ENCODE assay signal across 2 cellular contexts in the genomic region with DNA sequence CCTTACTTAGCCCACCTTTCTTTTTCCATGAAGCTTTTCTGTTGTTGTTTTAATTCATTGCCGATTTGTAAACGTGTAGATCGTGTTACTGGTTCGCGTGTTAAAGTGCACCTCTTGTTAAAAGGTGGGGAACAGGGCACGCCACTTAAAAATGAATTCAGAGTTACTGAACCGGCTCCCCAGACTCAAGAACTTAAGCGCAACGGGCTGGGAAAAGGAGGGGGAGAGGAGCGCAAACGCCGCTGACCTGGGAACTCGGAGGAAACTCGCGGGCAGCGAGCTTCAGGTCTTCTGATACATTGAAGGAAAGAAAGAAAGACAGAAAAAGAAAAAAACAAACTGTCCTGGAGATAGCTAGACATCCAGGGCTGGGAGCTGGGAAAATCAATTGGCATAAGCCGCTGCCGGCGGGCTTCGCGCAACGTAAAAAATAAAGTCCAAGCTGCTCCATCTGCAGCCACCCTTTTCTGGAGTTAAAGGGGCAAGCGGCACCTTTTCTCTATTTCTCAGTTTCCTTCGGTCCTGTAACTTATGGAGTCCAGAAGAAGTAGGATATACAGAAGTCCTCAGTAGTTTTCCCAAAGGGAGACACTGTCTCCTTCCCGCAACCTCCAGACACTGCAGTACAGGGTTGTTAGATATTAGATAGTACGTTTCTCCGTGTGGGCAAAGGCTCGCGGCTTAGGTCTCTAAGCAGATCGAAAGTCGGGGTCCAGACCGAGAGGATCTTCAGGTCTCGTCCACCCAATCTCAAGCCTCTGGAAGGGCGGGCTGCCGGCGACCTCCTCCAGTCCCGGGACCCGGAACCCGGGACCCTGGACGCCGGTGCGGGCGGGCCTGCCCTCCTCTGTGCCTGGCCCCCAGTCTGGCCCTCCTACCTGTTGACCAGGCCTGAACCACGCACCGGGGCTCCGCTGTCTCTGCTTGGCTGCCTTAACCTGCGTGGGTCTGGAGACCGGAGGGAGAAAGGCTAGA.
A peak's percentile ranks its signal among the peaks of the same experiment; 100 is the strongest.
TF ChIP-seq lines count a peak whose summit lies in the region.

No MANE protein-coding gene starts in this region.

TF ChIP-seq in GM23338, 12 proteins besides CTCF, POLR2A, EP300 and RAD21 (continues in another document):
- TF ChIP-seq REST (IDR thresholded peaks at IDR 0.05; ENCODE audit: unreplicated experiment) (no peak), ZNF114 (CRISPR knock-in tag; IDR thresholded peaks at IDR 0.05) (no peak), JUNB (IDR thresholded peaks at IDR 0.05; ENCODE audit: unreplicated experiment) (no peak), EZH2phosphoT487 (IDR thresholded peaks at IDR 0.05; ENCODE audit: unreplicated experiment) (peak; percentile 57), ZNF331 (CRISPR knock-in tag; IDR thresholded peaks at IDR 0.05; ENCODE audit: low read depth) (no peak), NANOG (IDR thresholded peaks at IDR 0.05; ENCODE audit: borderline replicate concordance) (no peak)
- TF ChIP-seq, protein P1, sequence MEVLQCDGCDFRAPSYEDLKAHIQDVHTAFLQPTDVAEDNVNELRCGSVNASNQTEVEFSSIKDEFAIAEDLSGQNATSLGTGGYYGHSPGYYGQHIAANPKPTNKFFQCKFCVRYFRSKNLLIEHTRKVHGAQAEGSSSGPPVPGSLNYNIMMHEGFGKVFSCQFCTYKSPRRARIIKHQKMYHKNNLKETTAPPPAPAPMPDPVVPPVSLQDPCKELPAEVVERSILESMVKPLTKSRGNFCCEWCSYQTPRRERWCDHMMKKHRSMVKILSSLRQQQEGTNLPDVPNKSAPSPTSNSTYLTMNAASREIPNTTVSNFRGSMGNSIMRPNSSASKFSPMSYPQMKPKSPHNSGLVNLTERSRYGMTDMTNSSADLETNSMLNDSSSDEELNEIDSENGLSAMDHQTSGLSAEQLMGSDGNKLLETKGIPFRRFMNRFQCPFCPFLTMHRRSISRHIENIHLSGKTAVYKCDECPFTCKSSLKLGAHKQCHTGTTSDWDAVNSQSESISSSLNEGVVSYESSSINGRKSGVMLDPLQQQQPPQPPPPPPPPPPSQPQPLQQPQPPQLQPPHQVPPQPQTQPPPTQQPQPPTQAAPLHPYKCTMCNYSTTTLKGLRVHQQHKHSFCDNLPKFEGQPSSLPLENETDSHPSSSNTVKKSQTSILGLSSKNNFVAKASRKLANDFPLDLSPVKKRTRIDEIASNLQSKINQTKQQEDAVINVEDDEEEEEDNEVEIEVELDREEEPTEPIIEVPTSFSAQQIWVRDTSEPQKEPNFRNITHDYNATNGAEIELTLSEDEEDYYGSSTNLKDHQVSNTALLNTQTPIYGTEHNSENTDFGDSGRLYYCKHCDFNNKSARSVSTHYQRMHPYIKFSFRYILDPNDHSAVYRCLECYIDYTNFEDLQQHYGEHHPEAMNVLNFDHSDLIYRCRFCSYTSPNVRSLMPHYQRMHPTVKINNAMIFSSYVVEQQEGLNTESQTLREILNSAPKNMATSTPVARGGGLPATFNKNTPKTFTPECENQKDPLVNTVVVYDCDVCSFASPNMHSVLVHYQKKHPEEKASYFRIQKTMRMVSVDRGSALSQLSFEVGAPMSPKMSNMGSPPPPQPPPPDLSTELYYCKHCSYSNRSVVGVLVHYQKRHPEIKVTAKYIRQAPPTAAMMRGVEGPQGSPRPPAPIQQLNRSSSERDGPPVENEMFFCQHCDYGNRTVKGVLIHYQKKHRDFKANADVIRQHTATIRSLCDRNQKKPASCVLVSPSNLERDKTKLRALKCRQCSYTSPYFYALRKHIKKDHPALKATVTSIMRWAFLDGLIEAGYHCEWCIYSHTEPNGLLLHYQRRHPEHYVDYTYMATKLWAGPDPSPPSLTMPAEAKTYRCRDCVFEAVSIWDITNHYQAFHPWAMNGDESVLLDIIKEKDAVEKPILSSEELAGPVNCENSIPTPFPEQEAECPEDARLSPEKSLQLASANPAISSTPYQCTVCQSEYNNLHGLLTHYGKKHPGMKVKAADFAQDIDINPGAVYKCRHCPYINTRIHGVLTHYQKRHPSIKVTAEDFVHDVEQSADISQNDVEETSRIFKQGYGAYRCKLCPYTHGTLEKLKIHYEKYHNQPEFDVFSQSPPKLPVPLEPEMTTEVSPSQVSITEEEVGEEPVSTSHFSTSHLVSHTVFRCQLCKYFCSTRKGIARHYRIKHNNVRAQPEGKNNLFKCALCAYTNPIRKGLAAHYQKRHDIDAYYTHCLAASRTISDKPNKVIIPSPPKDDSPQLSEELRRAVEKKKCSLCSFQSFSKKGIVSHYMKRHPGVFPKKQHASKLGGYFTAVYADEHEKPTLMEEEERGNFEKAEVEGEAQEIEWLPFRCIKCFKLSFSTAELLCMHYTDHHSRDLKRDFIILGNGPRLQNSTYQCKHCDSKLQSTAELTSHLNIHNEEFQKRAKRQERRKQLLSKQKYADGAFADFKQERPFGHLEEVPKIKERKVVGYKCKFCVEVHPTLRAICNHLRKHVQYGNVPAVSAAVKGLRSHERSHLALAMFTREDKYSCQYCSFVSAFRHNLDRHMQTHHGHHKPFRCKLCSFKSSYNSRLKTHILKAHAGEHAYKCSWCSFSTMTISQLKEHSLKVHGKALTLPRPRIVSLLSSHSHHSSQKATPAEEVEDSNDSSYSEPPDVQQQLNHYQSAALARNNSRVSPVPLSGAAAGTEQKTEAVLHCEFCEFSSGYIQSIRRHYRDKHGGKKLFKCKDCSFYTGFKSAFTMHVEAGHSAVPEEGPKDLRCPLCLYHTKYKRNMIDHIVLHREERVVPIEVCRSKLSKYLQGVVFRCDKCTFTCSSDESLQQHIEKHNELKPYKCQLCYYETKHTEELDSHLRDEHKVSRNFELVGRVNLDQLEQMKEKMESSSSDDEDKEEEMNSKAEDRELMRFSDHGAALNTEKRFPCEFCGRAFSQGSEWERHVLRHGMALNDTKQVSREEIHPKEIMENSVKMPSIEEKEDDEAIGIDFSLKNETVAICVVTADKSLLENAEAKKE (CRISPR knock-in tag; IDR thresholded peaks at IDR 0.05): no peak

TF ChIP-seq in K562, 482 proteins besides CTCF, POLR2A, EP300 and RAD21:
- TF ChIP-seq CBX8 (IDR thresholded peaks at IDR 0.05; ENCODE audit: borderline replicate concordance, extremely low read depth, low read depth, low read length, poor library complexity, severe bottlenecking) (no peak), MXD1 (CRISPR knock-in tag; IDR thresholded peaks at IDR 0.05; ENCODE audit: borderline replicate concordance, poor library complexity, severe bottlenecking) (no peak), ZNF121 (CRISPR knock-in tag; conservative IDR thresholded peaks at IDR 0.05) (no peak), SOX6 (IDR thresholded peaks at IDR 0.05) (no peak), IRF2 (CRISPR knock-in tag; IDR thresholded peaks at IDR 0.05) (no peak), RCOR1 (IDR thresholded peaks at IDR 0.05; ENCODE audit: borderline replicate concordance in 1 of 2, low read depth in 2 of 2, low read length in 2 of 2) (no peak)
TF ChIP-seq in K562: peak in this region for 0.
